ENCODE assay signal across 13 cellular contexts in genomic region chrX:29903365-29903764, GRCh38.
DNase-seq lines count a peak whose midpoint lies in the region; ATAC-seq, FAIRE-seq and TF ChIP-seq lines count a peak whose summit lies in the region.
"Had no signal": no experiment of that assay in that cellular context is flagged by ENCODE, and none has a peak within 500 bp of the region (broad histone marks: within the 10 kb centered on the region; RNA-seq: fewer than 3 reads in every experiment).

No MANE protein-coding gene starts in this region.

- no peaks in the 10 kb centered on the region for H3K36me3 ChIP-seq in PC-3 (ENCODE audit: low read depth, low read length)
- no peaks in the 10 kb centered on the region for H3K36me3 ChIP-seq in endothelial cell of umbilical vein (ENCODE audit: control insufficient read depth in 2 of 2, extremely low read depth in 1 of 2, insufficient read depth in 2 of 2, low read length in 2 of 2)
- H3K36me3 ChIP-seq in neural progenitor cell = no peaks in the 10 kb centered on the region
- H3K36me3 ChIP-seq: gastrocnemius medialis, MG63, spleen had no signal

- no peaks in the 10 kb centered on the region for H3K79me2 ChIP-seq in PC-3 (ENCODE audit: low read length)
- H3K79me2 ChIP-seq in endothelial cell of umbilical vein (ENCODE audit: control insufficient read depth, insufficient read depth, low read length) = no peaks in the 10 kb centered on the region
- H3K79me2 ChIP-seq in neural progenitor cell (ENCODE audit: low read depth) = no peaks in the 10 kb centered on the region

- peaks cover 4% of the 10 kb centered on the region for H3K9me3 Mint-ChIP-seq in neural progenitor cell

- H4K20me1 ChIP-seq in PC-3 (ENCODE audit: low read length) = no peaks in the 10 kb centered on the region
- H4K20me1 ChIP-seq in endothelial cell of umbilical vein (replicated peaks; ENCODE audit: control insufficient read depth, extremely low read depth, insufficient read depth, low read length) = no peaks in the 10 kb centered on the region
- no peaks in the 10 kb centered on the region for H4K20me1 ChIP-seq in neural progenitor cell (ENCODE audit: low read depth)

- no peak overlapping the region for H3K4me3 ChIP-seq in PC-3 (ENCODE audit: low read length)
- no peak overlapping the region for H3K4me3 ChIP-seq in endothelial cell of umbilical vein (replicated peaks in 1 of 3; ENCODE audit: insufficient read depth in 1 of 3, low read depth in 1 of 3, low read length in 3 of 3)
- no peak overlapping the region for H3K4me3 ChIP-seq in neural progenitor cell
- H3K4me3 ChIP-seq: gastrocnemius medialis, MG63, spleen had no signal

- H3K27me3 ChIP-seq in PC-3 (ENCODE audit: low read length) (no peaks in the 10 kb centered on the region), endothelial cell of umbilical vein (ENCODE audit: control insufficient read depth in 2 of 2, insufficient read depth in 2 of 2, low read length in 2 of 2) (no peaks in the 10 kb centered on the region), neural progenitor cell (no peaks in the 10 kb centered on the region)
- H3K27me3 ChIP-seq: gastrocnemius medialis, MG63, spleen had no signal

- intact Hi-C loops in PC-3 (cut with micrococcal nuclease) = loop anchor here (1.0 to 2.0 kb wide), 2 partner anchors 95 to 216 kb away; no protein-coding TSS in a partner anchor
- intact Hi-C loops in endothelial cell of umbilical vein (cut with micrococcal nuclease) = loop anchor here (10.0 kb wide), 1 partner anchor 1319 kb away; the partner anchor contains the start of gene IL1RAPL1
- intact Hi-C loops in left cardiac atrium (cut with DNase I) = no loop called here

- H3K9me3 ChIP-seq in PC-3 (ENCODE audit: low read length) = no peaks in the 10 kb centered on the region
- H3K9me3 ChIP-seq in endothelial cell of umbilical vein (replicated peaks; ENCODE audit: control insufficient read depth, insufficient read depth, low read length) = no peaks in the 10 kb centered on the region
- no peaks in the 10 kb centered on the region for H3K9me3 ChIP-seq in neural progenitor cell (ENCODE audit: low read depth)
- H3K9me3 ChIP-seq: gastrocnemius medialis, MG63, spleen had no signal

- no peaks in the 10 kb centered on the region for H3K9me2 ChIP-seq in PC-3 (replicated peaks; ENCODE audit: low read length)

- dilution Hi-C loops in endothelial cell of umbilical vein (cut with MboI; ENCODE audit: extremely low pct_ligation_motif_present, low sequenced_read_pairs) = no loop called here

- H3K9ac ChIP-seq in PC-3 (ENCODE audit: low read length) = no peak overlapping the region
- no peak overlapping the region for H3K9ac ChIP-seq in endothelial cell of umbilical vein (replicated peaks; ENCODE audit: extremely low read depth, insufficient read depth, low read length)
- no peak overlapping the region for H3K9ac ChIP-seq in neural progenitor cell

- peak; percentile 52 for FAIRE-seq in endothelial cell of umbilical vein (lab: Jason Lieb, UNC)

- TF ChIP-seq CTCF in GM12872 (IDR thresholded peaks at IDR 0.05; ENCODE audit: insufficient read depth, low read depth, low read length) = peak; percentile 24; the same call in 1 of the 3 replicates
- TF ChIP-seq CTCF in PC-3 (conservative IDR thresholded peaks at IDR 0.05; ENCODE audit: low read depth, low read length) = peak; percentile 65
- TF ChIP-seq CTCF in endothelial cell of umbilical vein (IDR thresholded peaks at IDR 0.05; ENCODE audit: extremely low read depth in 1 of 2, insufficient read depth in 1 of 2, low read depth in 1 of 2, low read length in 2 of 2) = peak in 1 of 2 donors; percentile 30
- TF ChIP-seq CTCF in neural progenitor cell (IDR thresholded peaks at IDR 0.05) = peak; percentile 43

- ATAC-seq in PC-3 = 0 out of 2 replicates have a peak, but pooled peaks have one; percentile 50
- no peak for ATAC-seq in GM21825 (IDR thresholded peaks at IDR 0.05; ENCODE audit: unreplicated experiment)
- no peak for ATAC-seq in left cardiac atrium
- ATAC-seq: gastrocnemius medialis had no signal

- H3K4me2 ChIP-seq in PC-3 (ENCODE audit: low read length) = no peak overlapping the region
- H3K4me2 ChIP-seq in endothelial cell of umbilical vein (ENCODE audit: insufficient read depth, low read length) = no peak overlapping the region
- no peak overlapping the region for H3K4me2 ChIP-seq in neural progenitor cell

- H3K27ac ChIP-seq in PC-3 (ENCODE audit: low read length) = no peak overlapping the region
- no peak overlapping the region for H3K27ac ChIP-seq in endothelial cell of umbilical vein (ENCODE audit: insufficient read depth, low read depth, low read length)
- H3K27ac ChIP-seq in neural progenitor cell = no peak overlapping the region
- H3K27ac ChIP-seq: gastrocnemius medialis, spleen had no signal

- POLR2A ChIA-PET in PC-3 (lab: Charles Lee; ENCODE audit: unreplicated experiment) = no interaction called here
- POLR2A ChIA-PET in endothelial cell of umbilical vein (lab: Charles Lee) = no interaction called here

- no peak for TF ChIP-seq POLR2A in endothelial cell of umbilical vein (IDR thresholded peaks at IDR 0.05; ENCODE audit: low read depth, low read length)

- H3K4me1 Mint-ChIP-seq in neural progenitor cell = no peaks in the 10 kb centered on the region

- CTCF ChIA-PET in PC-3 (lab: Charles Lee) = interaction anchor here (0.7 to 2.0 kb wide), 4 partner anchors 216 to 1311 kb away, joined by 3 to 10 read pairs (median 3); no protein-coding TSS in a partner anchor
- CTCF ChIA-PET in endothelial cell of umbilical vein (lab: Charles Lee) = interaction anchor here (0.5 to 2.4 kb wide), 18 partner anchors 8 to 1715 kb away, joined by 3 to 18 read pairs (median 3); no protein-coding TSS in a partner anchor

- H2AFZ ChIP-seq in PC-3 (ENCODE audit: low read length) (no peak overlapping the region), endothelial cell of umbilical vein (ENCODE audit: low read depth, low read length) (no peak overlapping the region), neural progenitor cell (replicated peaks) (no peak overlapping the region)

- H3K27me3 Mint-ChIP-seq in neural progenitor cell (ENCODE audit: insufficient read depth, low read depth) = no peaks in the 10 kb centered on the region

- H3K4me1 ChIP-seq in PC-3 (ENCODE audit: insufficient read depth, low read length) (no peaks in the 10 kb centered on the region), endothelial cell of umbilical vein (ENCODE audit: control insufficient read depth, extremely low read depth, insufficient read depth, low read length) (no peaks in the 10 kb centered on the region), neural progenitor cell (peaks cover 5% of the 10 kb centered on the region)
- H3K4me1 ChIP-seq: gastrocnemius medialis, spleen had no signal

- peak; percentile 23 for DNase-seq in PC-3
- DNase-seq in endothelial cell of umbilical vein (ENCODE audit: low read depth, low spot score) = peak; percentile 9
- no peak for DNase-seq in neural progenitor cell (ENCODE audit: low spot score)
- no peak for DNase-seq in NCI-H1105 (lab: John Stamatoyannopoulos, UW)
- no peak for DNase-seq in NCI-H2227 treated with DMSO at 0.1 percent for 48 hours (lab: John Stamatoyannopoulos, UW)
- DNase-seq in left cardiac atrium = no peak
- DNase-seq: DMS79, gastrocnemius medialis, MG63, spleen had no signal

- H3K27ac Mint-ChIP-seq in neural progenitor cell = no peak overlapping the region
- H3K27ac Mint-ChIP-seq: T-helper 1 cell treated with Interleukin-12 subunit alpha and Interleukin-12 subunit beta and Interleukin-4 antibody, amounts not matched to agents 30 μg/mL and 1 μg/mL, for 36 hours had no signal

- no peaks in the 10 kb centered on the region for H3K36me3 Mint-ChIP-seq in neural progenitor cell

- H3K9me1 ChIP-seq in endothelial cell of umbilical vein (replicated peaks; ENCODE audit: control insufficient read depth, extremely low read depth, insufficient read depth, low read length) = no peaks in the 10 kb centered on the region

- H3F3A ChIP-seq in PC-3 (ENCODE audit: low read length, unreplicated experiment) = no peaks in the 10 kb centered on the region
- H3F3A ChIP-seq in neural progenitor cell (ENCODE audit: low read depth) = no peaks in the 10 kb centered on the region

- H3K4me3 Mint-ChIP-seq in neural progenitor cell = no peak overlapping the region
- H3K4me3 Mint-ChIP-seq: T-helper 1 cell treated with Interleukin-12 subunit alpha and Interleukin-12 subunit beta and Interleukin-4 antibody, amounts not matched to agents 30 μg/mL and 1 μg/mL, for 36 hours had no signal

- BruUV-seq in PC-3 (replicated peaks; lab: Mats Ljungman, UMichigan) = no TSS peak
- no TSS peak for BruUV-seq in endothelial cell of umbilical vein (replicated peaks; lab: Mats Ljungman, UMichigan)

TF ChIP-seq in endothelial cell of umbilical vein, 7 proteins besides CTCF, POLR2A, EP300 and RAD21:
- TF ChIP-seq JUN (IDR thresholded peaks at IDR 0.05; ENCODE audit: borderline replicate concordance, insufficient read depth, insufficient read length, low read depth) (no peak), FOS (IDR thresholded peaks at IDR 0.05; ENCODE audit: borderline replicate concordance, insufficient read depth, low read length) (no peak), MAX (IDR thresholded peaks at IDR 0.05; ENCODE audit: insufficient read depth, insufficient read length) (no peak), GATA2 (IDR thresholded peaks at IDR 0.05; ENCODE audit: insufficient read depth, insufficient read length, low read depth, low read length) (no peak), MYC (IDR thresholded peaks at IDR 0.05; ENCODE audit: low read depth, low read length) (no peak), POLR2AphosphoS5 (IDR thresholded peaks at IDR 0.05; ENCODE audit: insufficient read depth, low read depth, low read length) (no peak), EZH2 (IDR thresholded peaks at IDR 0.05; ENCODE audit: borderline replicate concordance, low read depth, low read length, severe bottlenecking) (no peak)

Comparison
In these comparisons a context has a peak if more than half of its experiments do, and no peak if none do; other contexts are left out.
1. DNase-seq: peak in PC-3 (single experiment) and endothelial cell of umbilical vein (single experiment); none in neural progenitor cell (single experiment), NCI-H1105 (single experiment), NCI-H2227 treated with DMSO at 0.1 percent for 48 hours (single experiment) and left cardiac atrium (single experiment).
2. intact Hi-C loops: an anchor here in PC-3 (1.0 to 2.0 kb wide) and endothelial cell of umbilical vein (10.0 kb wide); none called in left cardiac atrium.